8 cellular contexts compared by ENCODE assay signal in the genomic region with DNA sequence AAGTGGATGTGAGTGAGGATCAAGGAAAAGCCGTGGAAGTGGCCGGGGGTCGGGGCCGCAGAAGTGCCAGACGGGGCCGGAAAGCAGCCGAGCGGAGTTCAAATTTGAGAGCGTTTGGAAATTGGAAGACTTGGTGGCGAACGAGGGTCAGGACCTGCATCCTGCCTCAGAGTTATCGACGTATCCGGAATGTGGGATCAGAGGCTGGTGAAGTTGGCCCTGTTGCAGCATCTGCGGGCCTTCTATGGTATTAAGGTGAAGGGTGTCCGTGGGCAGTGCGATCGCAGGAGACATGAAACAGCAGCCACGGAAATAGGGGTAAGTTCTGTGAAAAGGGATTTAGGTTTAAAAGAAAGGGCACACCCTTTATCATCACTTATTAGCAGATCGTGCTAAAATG. TPM values are rescaled to one million over a fixed set of nuclear protein-coding genes. Genes with fewer than 3 reads are reported as not detected.
A peak's percentile ranks its signal among the peaks of the same experiment; 100 is the strongest.
DNase-seq lines count a peak whose midpoint lies in the region; ATAC-seq and TF ChIP-seq lines count a peak whose summit lies in the region.
"Not testable (repeated sequence)": the region's sequence is repeated elsewhere in the genome, so short reads cannot be mapped to it uniquely, and the experiment has no call there.

No MANE protein-coding gene starts in this region.

- peak; percentile 5 for ATAC-seq in HG02610 (IDR thresholded peaks at IDR 0.05; ENCODE audit: unreplicated experiment)

- CTCF ChIA-PET in Calu3 (lab: Charles Lee), result not testable (repeated sequence)

- not testable (repeated sequence) for DNase-seq in Calu3; activated T-helper 1 cell treated with anti-CD3 and anti-CD28 coated beads, Interleukin-12 subunit alpha, Interleukin-12 subunit beta, Interleukin-2, Interleukin-4 antibody, amounts not matched to agents 30 ng/mL and 10 ng/mL and 1 ng/mL, durations not matched to agents 14 hours and 24 hours and 36 hours (ENCODE audit: low spot score); testis
- DNase-seq in RKO (ENCODE audit: low spot score), result peak; percentile 32

- H3K9me3 ChIP-seq in ectodermal cell (ENCODE audit: control insufficient read depth, low read length); iPS-20b (ENCODE audit: insufficient read depth, low read depth, low read length); neuron (ENCODE audit: low read length); testis: not testable (repeated sequence)

- H3K9me3 Mint-ChIP-seq in Calu3 (ENCODE audit: low read depth, unreplicated experiment); activated T-helper 1 cell treated with anti-CD3 and anti-CD28 coated beads, Interleukin-12 subunit alpha, Interleukin-12 subunit beta, Interleukin-2, Interleukin-4 antibody, amounts not matched to agents 30 ng/mL and 10 ng/mL and 1 ng/mL, durations not matched to agents 14 hours and 24 hours and 36 hours: not testable (repeated sequence)

- peaks cover 17% of the 10 kb centered on the region for H3K36me3 Mint-ChIP-seq in Calu3 (ENCODE audit: insufficient read depth, unreplicated experiment)
- H3K36me3 Mint-ChIP-seq in activated T-helper 1 cell treated with anti-CD3 and anti-CD28 coated beads, Interleukin-12 subunit alpha, Interleukin-12 subunit beta, Interleukin-2, Interleukin-4 antibody, amounts not matched to agents 30 ng/mL and 10 ng/mL and 1 ng/mL, durations not matched to agents 14 hours and 24 hours and 36 hours (ENCODE audit: low read depth), result not testable (repeated sequence)

- 0 to 1% methylated on average over 7 to 10 of the region's 20 CpGs for WGBS in ectodermal cell, 2 experiments
- 1 to 2% methylated on average over 11 to 20 of the region's 20 CpGs for WGBS in testis, 2 donors

- peak overlapping the region; percentile 94 for H3K27ac Mint-ChIP-seq in Calu3 (ENCODE audit: unreplicated experiment)
- H3K27ac Mint-ChIP-seq in activated T-helper 1 cell treated with anti-CD3 and anti-CD28 coated beads, Interleukin-12 subunit alpha, Interleukin-12 subunit beta, Interleukin-2, Interleukin-4 antibody, amounts not matched to agents 30 ng/mL and 10 ng/mL and 1 ng/mL, durations not matched to agents 14 hours and 24 hours and 36 hours, result peak overlapping the region; percentile 96

- H3K4me3 ChIP-seq in ectodermal cell (ENCODE audit: insufficient read depth, low read depth, low read length), result peak overlapping the region; percentile 62
- peak overlapping the region; percentile 94 for H3K4me3 ChIP-seq in iPS-20b (ENCODE audit: low read length)
- H3K4me3 ChIP-seq in neuron (ENCODE audit: low read length), result peak overlapping the region; percentile 56
- peak overlapping the region; percentile 46 to 69 for H3K4me3 ChIP-seq in testis

- peak overlapping the region; percentile 99 for H3K4me3 Mint-ChIP-seq in Calu3 (ENCODE audit: low read depth, unreplicated experiment)
- H3K4me3 Mint-ChIP-seq in activated T-helper 1 cell treated with anti-CD3 and anti-CD28 coated beads, Interleukin-12 subunit alpha, Interleukin-12 subunit beta, Interleukin-2, Interleukin-4 antibody, amounts not matched to agents 30 ng/mL and 10 ng/mL and 1 ng/mL, durations not matched to agents 14 hours and 24 hours and 36 hours, result peak overlapping the region; percentile 98

- not testable (repeated sequence) for TF ChIP-seq POLR2A in testis (IDR thresholded peaks at IDR 0.05)

- H3K27ac ChIP-seq in ectodermal cell (ENCODE audit: insufficient read depth, low read depth, low read length, poor library complexity, severe bottlenecking); testis: not testable (repeated sequence)
- peak overlapping the region; percentile 85 for H3K27ac ChIP-seq in iPS-20b (ENCODE audit: low read length)

- intact Hi-C loops in Calu3 (cut with micrococcal nuclease; ENCODE audit: unreplicated experiment); activated T-helper 1 cell treated with anti-CD3 and anti-CD28 coated beads, Interleukin-12 subunit alpha, Interleukin-12 subunit beta, Interleukin-2, Interleukin-4 antibody, amounts not matched to agents 30 ng/mL and 10 ng/mL and 1 ng/mL, durations not matched to agents 14 hours and 24 hours and 36 hours (cut with micrococcal nuclease); testis (cut with DNase I; ENCODE audit: low total_unique reads): not testable (repeated sequence)

- TF ChIP-seq CTCF in Calu3 (IDR thresholded peaks at IDR 0.05; ENCODE audit: unreplicated experiment); testis (IDR thresholded peaks at IDR 0.05): not testable (repeated sequence)

- H2AFZ ChIP-seq in neuron (ENCODE audit: low read depth, low read length), result peak overlapping the region; percentile 27

- not testable (repeated sequence) for H3K4me1 Mint-ChIP-seq in Calu3 (ENCODE audit: low read depth, unreplicated experiment)
- peaks cover 19% of the 10 kb centered on the region for H3K4me1 Mint-ChIP-seq in activated T-helper 1 cell treated with anti-CD3 and anti-CD28 coated beads, Interleukin-12 subunit alpha, Interleukin-12 subunit beta, Interleukin-2, Interleukin-4 antibody, amounts not matched to agents 30 ng/mL and 10 ng/mL and 1 ng/mL, durations not matched to agents 14 hours and 24 hours and 36 hours (ENCODE audit: low read depth)

- H3K27me3 ChIP-seq in ectodermal cell (ENCODE audit: control insufficient read depth, insufficient read depth, low read length, poor library complexity, severe bottlenecking); iPS-20b (ENCODE audit: insufficient read depth, low read length); neuron (ENCODE audit: insufficient read depth, low read length); testis: not testable (repeated sequence)

- H3K9ac ChIP-seq in iPS-20b (ENCODE audit: low read depth, low read length), result peak overlapping the region; percentile 95; the same call in 1 of the 2 replicates

- not testable (repeated sequence) for H3K27me3 Mint-ChIP-seq in Calu3 (ENCODE audit: unreplicated experiment); activated T-helper 1 cell treated with anti-CD3 and anti-CD28 coated beads, Interleukin-12 subunit alpha, Interleukin-12 subunit beta, Interleukin-2, Interleukin-4 antibody, amounts not matched to agents 30 ng/mL and 10 ng/mL and 1 ng/mL, durations not matched to agents 14 hours and 24 hours and 36 hours (ENCODE audit: insufficient read depth)

- BruUV-seq in Calu3 (replicated peaks; lab: Mats Ljungman, UMichigan), result not testable (repeated sequence)

- H3K36me3 ChIP-seq in ectodermal cell (ENCODE audit: control insufficient read depth, insufficient read depth, low read length); iPS-20b (ENCODE audit: insufficient read depth, low read depth, low read length); neuron (ENCODE audit: insufficient read depth, low read length); testis (ENCODE audit: low read depth, missing control alignments): not testable (repeated sequence)

- not testable (repeated sequence) for H3K4me1 ChIP-seq in ectodermal cell (ENCODE audit: control insufficient read depth, insufficient read depth, low read length); iPS-20b (ENCODE audit: insufficient read depth, low read length); neuron (ENCODE audit: insufficient read depth, low read length); testis

RNA-seq across cellular contexts. Expression of gene GOLGA8H, which starts 22.8 kb away (rescaled TPM):
- total RNA-seq in Calu3 (2022) (0.27 TPM in 1 of 2 replicates, not detected in the other), testis (10 to 100 TPM in 1 of 2 donors, 1 to 10 TPM in 1; 8.7 to 13.1 TPM)
- total RNA-seq in activated T-helper 1 cell treated with anti-CD3 and anti-CD28 coated beads, Interleukin-12 subunit alpha, Interleukin-12 subunit beta, Interleukin-2, Interleukin-4 antibody, amounts not matched to agents 30 ng/mL and 10 ng/mL and 1 ng/mL, durations not matched to agents 14 hours and 24 hours and 36 hours, result not detected in 2 replicates
- polyA plus RNA-seq in ectodermal cell (2013, experiment 1 of 4), result not detected
- 0.34 TPM for polyA plus RNA-seq in ectodermal cell (2013, experiment 2 of 4)
- polyA plus RNA-seq in ectodermal cell (2013, experiment 3 of 4), result 0.32 TPM
- polyA plus RNA-seq in ectodermal cell (2013, experiment 4 of 4), result 0.28 TPM
- polyA plus RNA-seq in testis (ENCODE audit: insufficient read depth, low read depth, low replicate concordance), result 8.6 TPM
